Comparison of ENCODE assay signal across 1 cellular context in the genomic region with DNA sequence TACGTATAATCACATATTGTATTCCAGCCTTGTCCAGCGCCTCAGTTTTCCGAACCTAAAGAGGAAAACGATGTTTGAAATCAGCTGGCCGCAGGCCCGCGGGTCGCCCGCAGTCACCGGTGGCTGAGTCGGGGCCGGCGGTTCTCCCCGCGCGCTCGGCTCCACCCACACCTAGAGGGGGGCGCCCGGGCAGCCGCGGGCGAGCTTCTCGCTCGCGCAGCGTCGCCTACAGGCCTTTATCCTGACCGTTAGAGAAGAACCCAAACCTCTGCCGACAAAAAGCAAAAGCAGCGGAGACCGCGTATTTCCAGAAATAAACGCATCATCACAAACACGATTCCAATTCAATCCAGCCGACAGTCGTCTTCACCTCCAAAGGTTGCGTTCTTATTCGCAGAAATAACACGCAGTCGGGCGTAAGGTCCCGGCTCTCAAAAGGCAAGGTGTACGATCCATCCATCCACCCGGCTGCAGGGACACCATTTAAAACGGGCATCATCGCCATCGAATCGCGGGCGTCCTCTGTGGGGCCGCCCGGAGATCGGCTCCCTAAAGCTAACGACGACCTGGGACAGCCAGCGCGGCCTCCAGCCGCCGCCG.
TF ChIP-seq lines count a peak whose summit lies in the region.

No MANE protein-coding gene starts in this region.

TF ChIP-seq in K562, 482 proteins besides CTCF, POLR2A, EP300 and RAD21 (continued from another document and continues in another):
- TF ChIP-seq ZMIZ1 (IDR thresholded peaks at IDR 0.05; ENCODE audit: low read depth in 2 of 2, low read length in 2 of 2) (peak in 1 of 2 experiments; percentile 27; a peak in 1 of 4 replicates), SRSF1 (IDR thresholded peaks at IDR 0.05; ENCODE audit: low read depth, low read length) (no peak), NR2F6 (CRISPR knock-in tag; IDR thresholded peaks at IDR 0.05) (no peak), MXI1 (IDR thresholded peaks at IDR 0.05; ENCODE audit: low read depth, low read length) (0 out of 2 replicates have a peak, but pooled peaks have one; percentile 70), STAT5A (IDR thresholded peaks at IDR 0.05; ENCODE audit: borderline replicate concordance, low read length) (no peak), BMI1 (IDR thresholded peaks at IDR 0.05; ENCODE audit: low read length) (no peak), DMBX1 (CRISPR knock-in tag; IDR thresholded peaks at IDR 0.05; ENCODE audit: borderline replicate concordance) (no peak), HMG20B (CRISPR knock-in tag; IDR thresholded peaks at IDR 0.05) (no peak), ZNF507 (tag; conservative IDR thresholded peaks at IDR 0.05) (no peak), NELFE (IDR thresholded peaks at IDR 0.05; ENCODE audit: insufficient read depth, insufficient read length) (no peak), LARP7 (IDR thresholded peaks at IDR 0.05) (no peak), NFE2 (IDR thresholded peaks at IDR 0.05; ENCODE audit: low read depth) (no peak), CC2D1A (IDR thresholded peaks at IDR 0.05) (no peak), TEAD2 (tag; IDR thresholded peaks at IDR 0.05) (no peak), ZBTB34 (CRISPR knock-in tag; IDR thresholded peaks at IDR 0.05) (no peak), SMARCA5 (IDR thresholded peaks at IDR 0.05) (0 out of 2 replicates have a peak, but pooled peaks have one; percentile 38), EWSR1 (IDR thresholded peaks at IDR 0.05; ENCODE audit: borderline replicate concordance, low read depth, partially characterized antibody) (no peak), NEUROD1 (IDR thresholded peaks at IDR 0.05; ENCODE audit: borderline replicate concordance, low read depth, low read length, partially characterized antibody) (no peak), RBM25 (IDR thresholded peaks at IDR 0.05; ENCODE audit: low read depth, low read length, severe bottlenecking) (no peak), MYNN (IDR thresholded peaks at IDR 0.05) (0 out of 2 replicates have a peak, but pooled peaks have one; percentile 48), MYNN (CRISPR knock-in tag; IDR thresholded peaks at IDR 0.05) (no peak), RCOR1 (IDR thresholded peaks at IDR 0.05; ENCODE audit: borderline replicate concordance in 1 of 2, low read depth in 2 of 2, low read length in 2 of 2) (peak in 1 of 2 experiments; percentile 67; a peak in 1 of 4 replicates), MBD2 (IDR thresholded peaks at IDR 0.05; ENCODE audit: borderline replicate concordance, low read depth) (no peak), RB1 (IDR thresholded peaks at IDR 0.05; ENCODE audit: low read depth) (peak; percentile 77), JUND (IDR thresholded peaks at IDR 0.05; ENCODE audit: borderline replicate concordance, low read depth, low read length) (0 out of 2 replicates have a peak, but pooled peaks have one; percentile 35), JUND (tag; IDR thresholded peaks at IDR 0.05; ENCODE audit: borderline replicate concordance, low read depth, low read length) (peak; percentile 32; the same call in 1 of the 3 replicates), HNRNPUL1 (IDR thresholded peaks at IDR 0.05; ENCODE audit: low read length) (no peak), CREM (IDR thresholded peaks at IDR 0.05; ENCODE audit: low read depth) (peak; percentile 31), TCFL5 (CRISPR knock-in tag; conservative IDR thresholded peaks at IDR 0.05) (no peak), U2AF2 (optimal IDR thresholded peaks at IDR 0.05; ENCODE audit: low read depth, low read length) (no peak), TCF3 (CRISPR knock-in tag; IDR thresholded peaks at IDR 0.05) (no peak), GTF2B (IDR thresholded peaks at IDR 0.05; ENCODE audit: extremely low read depth, insufficient read length) (no peak), FOXK1 (CRISPR knock-in tag; IDR thresholded peaks at IDR 0.05; ENCODE audit: borderline replicate concordance) (peak; percentile 85; the same call in 1 of the 2 replicates), EHMT2 (IDR thresholded peaks at IDR 0.05) (no peak), ZNF184 (CRISPR knock-in tag; IDR thresholded peaks at IDR 0.05) (no peak), MTA1 (IDR thresholded peaks at IDR 0.05; ENCODE audit: borderline replicate concordance) (no peak), ZNF134 (CRISPR knock-in tag; conservative IDR thresholded peaks at IDR 0.05) (no peak), SAP30 (IDR thresholded peaks at IDR 0.05; ENCODE audit: borderline replicate concordance, insufficient read depth, low read depth, low read length, poor library complexity, severe bottlenecking) (no peak), TBL1XR1 (IDR thresholded peaks at IDR 0.05; ENCODE audit: low read length in 2 of 2) (peak in 1 of 2 experiments; percentile 58; a peak in 1 of 4 replicates), DDX20 (tag; IDR thresholded peaks at IDR 0.05; ENCODE audit: low read depth) (no peak)
- TF ChIP-seq, protein P1, sequence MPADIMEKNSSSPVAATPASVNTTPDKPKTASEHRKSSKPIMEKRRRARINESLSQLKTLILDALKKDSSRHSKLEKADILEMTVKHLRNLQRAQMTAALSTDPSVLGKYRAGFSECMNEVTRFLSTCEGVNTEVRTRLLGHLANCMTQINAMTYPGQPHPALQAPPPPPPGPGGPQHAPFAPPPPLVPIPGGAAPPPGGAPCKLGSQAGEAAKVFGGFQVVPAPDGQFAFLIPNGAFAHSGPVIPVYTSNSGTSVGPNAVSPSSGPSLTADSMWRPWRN (IDR thresholded peaks at IDR 0.05; ENCODE audit: low read depth): no peak
- TF ChIP-seq, protein P2, sequence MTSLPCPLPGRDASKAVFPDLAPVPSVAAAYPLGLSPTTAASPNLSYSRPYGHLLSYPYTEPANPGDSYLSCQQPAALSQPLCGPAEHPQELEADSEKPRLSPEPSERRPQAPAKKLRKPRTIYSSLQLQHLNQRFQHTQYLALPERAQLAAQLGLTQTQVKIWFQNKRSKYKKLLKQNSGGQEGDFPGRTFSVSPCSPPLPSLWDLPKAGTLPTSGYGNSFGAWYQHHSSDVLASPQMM (CRISPR knock-in tag; IDR thresholded peaks at IDR 0.05): no peak
- TF ChIP-seq, protein P3, sequence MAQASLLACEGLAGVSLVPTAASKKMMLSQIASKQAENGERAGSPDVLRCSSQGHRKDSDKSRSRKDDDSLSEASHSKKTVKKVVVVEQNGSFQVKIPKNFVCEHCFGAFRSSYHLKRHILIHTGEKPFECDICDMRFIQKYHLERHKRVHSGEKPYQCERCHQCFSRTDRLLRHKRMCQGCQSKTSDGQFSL (CRISPR knock-in tag; IDR thresholded peaks at IDR 0.05): no peak
- TF ChIP-seq, protein P3 (tag; IDR thresholded peaks at IDR 0.05): no peak
- TF ChIP-seq, protein P4, sequence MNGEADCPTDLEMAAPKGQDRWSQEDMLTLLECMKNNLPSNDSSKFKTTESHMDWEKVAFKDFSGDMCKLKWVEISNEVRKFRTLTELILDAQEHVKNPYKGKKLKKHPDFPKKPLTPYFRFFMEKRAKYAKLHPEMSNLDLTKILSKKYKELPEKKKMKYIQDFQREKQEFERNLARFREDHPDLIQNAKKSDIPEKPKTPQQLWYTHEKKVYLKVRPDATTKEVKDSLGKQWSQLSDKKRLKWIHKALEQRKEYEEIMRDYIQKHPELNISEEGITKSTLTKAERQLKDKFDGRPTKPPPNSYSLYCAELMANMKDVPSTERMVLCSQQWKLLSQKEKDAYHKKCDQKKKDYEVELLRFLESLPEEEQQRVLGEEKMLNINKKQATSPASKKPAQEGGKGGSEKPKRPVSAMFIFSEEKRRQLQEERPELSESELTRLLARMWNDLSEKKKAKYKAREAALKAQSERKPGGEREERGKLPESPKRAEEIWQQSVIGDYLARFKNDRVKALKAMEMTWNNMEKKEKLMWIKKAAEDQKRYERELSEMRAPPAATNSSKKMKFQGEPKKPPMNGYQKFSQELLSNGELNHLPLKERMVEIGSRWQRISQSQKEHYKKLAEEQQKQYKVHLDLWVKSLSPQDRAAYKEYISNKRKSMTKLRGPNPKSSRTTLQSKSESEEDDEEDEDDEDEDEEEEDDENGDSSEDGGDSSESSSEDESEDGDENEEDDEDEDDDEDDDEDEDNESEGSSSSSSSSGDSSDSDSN (IDR thresholded peaks at IDR 0.05; ENCODE audit: borderline replicate concordance in 1 of 2, low read depth in 2 of 2, low read length in 2 of 2): peak; percentile 95 to 98; a peak in 3 of 4 replicates
- TF ChIP-seq, protein P5, sequence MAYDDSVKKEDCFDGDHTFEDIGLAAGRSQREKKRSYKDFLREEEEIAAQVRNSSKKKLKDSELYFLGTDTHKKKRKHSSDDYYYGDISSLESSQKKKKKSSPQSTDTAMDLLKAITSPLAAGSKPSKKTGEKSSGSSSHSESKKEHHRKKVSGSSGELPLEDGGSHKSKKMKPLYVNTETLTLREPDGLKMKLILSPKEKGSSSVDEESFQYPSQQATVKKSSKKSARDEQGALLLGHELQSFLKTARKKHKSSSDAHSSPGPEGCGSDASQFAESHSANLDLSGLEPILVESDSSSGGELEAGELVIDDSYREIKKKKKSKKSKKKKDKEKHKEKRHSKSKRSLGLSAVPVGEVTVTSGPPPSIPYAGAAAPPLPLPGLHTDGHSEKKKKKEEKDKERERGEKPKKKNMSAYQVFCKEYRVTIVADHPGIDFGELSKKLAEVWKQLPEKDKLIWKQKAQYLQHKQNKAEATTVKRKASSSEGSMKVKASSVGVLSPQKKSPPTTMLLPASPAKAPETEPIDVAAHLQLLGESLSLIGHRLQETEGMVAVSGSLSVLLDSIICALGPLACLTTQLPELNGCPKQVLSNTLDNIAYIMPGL (CRISPR knock-in tag; IDR thresholded peaks at IDR 0.05): peak; percentile 86; the same call in 1 of the 2 replicates
- TF ChIP-seq, protein P6, sequence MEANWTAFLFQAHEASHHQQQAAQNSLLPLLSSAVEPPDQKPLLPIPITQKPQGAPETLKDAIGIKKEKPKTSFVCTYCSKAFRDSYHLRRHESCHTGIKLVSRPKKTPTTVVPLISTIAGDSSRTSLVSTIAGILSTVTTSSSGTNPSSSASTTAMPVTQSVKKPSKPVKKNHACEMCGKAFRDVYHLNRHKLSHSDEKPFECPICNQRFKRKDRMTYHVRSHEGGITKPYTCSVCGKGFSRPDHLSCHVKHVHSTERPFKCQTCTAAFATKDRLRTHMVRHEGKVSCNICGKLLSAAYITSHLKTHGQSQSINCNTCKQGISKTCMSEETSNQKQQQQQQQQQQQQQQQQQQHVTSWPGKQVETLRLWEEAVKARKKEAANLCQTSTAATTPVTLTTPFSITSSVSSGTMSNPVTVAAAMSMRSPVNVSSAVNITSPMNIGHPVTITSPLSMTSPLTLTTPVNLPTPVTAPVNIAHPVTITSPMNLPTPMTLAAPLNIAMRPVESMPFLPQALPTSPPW (CRISPR knock-in tag; IDR thresholded peaks at IDR 0.05): peak; percentile 97
- TF ChIP-seq, protein P7, sequence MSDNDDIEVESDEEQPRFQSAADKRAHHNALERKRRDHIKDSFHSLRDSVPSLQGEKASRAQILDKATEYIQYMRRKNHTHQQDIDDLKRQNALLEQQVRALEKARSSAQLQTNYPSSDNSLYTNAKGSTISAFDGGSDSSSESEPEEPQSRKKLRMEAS (CRISPR knock-in tag; IDR thresholded peaks at IDR 0.05): no peak
- TF ChIP-seq, protein P8, sequence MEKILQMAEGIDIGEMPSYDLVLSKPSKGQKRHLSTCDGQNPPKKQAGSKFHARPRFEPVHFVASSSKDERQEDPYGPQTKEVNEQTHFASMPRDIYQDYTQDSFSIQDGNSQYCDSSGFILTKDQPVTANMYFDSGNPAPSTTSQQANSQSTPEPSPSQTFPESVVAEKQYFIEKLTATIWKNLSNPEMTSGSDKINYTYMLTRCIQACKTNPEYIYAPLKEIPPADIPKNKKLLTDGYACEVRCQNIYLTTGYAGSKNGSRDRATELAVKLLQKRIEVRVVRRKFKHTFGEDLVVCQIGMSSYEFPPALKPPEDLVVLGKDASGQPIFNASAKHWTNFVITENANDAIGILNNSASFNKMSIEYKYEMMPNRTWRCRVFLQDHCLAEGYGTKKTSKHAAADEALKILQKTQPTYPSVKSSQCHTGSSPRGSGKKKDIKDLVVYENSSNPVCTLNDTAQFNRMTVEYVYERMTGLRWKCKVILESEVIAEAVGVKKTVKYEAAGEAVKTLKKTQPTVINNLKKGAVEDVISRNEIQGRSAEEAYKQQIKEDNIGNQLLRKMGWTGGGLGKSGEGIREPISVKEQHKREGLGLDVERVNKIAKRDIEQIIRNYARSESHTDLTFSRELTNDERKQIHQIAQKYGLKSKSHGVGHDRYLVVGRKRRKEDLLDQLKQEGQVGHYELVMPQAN (IDR thresholded peaks at IDR 0.05; ENCODE audit: borderline replicate concordance): no peak
